ENCODE assay signal across 39 cellular contexts in genomic region chr17:59267776-59268175, GRCh38. TPM values are rescaled to one million over a fixed set of nuclear protein-coding genes. Genes with fewer than 3 reads are reported as not detected.
"Had no signal": no experiment of that assay in that cellular context is flagged by ENCODE, and none has a peak within 500 bp of the region (broad histone marks: within the 10 kb centered on the region; RNA-seq: fewer than 3 reads in every experiment).

No MANE protein-coding gene starts in this region.

- H3K4me3 Mint-ChIP-seq: activated naive CD4-positive, alpha-beta T cell treated with anti-CD3 and anti-CD28 coated beads for 36 hours; activated naive CD4-positive, alpha-beta T cell treated with anti-CD3 and anti-CD28 coated beads, Interleukin-2, amount 10 ng/mL, durations not matched to agents 7 days and 5 days; activated naive CD4-positive, alpha-beta T cell treated with anti-CD3 and anti-CD28 coated beads, Interleukin-2, amount 50 U/mL, for 24 hours; activated naive CD8-positive, alpha-beta T cell; activated naive CD8-positive, alpha-beta T cell treated with anti-CD3 and anti-CD28 coated beads for 36 hours; activated naive CD8-positive, alpha-beta T cell treated with anti-CD3 and anti-CD28 coated beads, Interleukin-2, amount 10 ng/mL, durations not matched to agents 7 days and 5 days; activated naive CD8-positive, alpha-beta T cell treated with anti-CD3 and anti-CD28 coated beads, Interleukin-2, amount 50 U/mL, for 24 hours; activated T-cell treated with anti-CD3 and anti-CD28 coated beads, Interleukin-2, amount 50 U/mL, for 24 hours; activated T-cell treated with anti-CD3 and anti-CD28 coated beads, Interleukin-2, amount 50 U/mL, for 4 hours; activated T-cell treated with anti-CD3 and anti-CD28 coated beads, Interleukin-2, amount 50 U/mL, for 72 hours; activated T-helper 1 cell treated with anti-CD3 and anti-CD28 coated beads, Interleukin-12 subunit alpha, Interleukin-12 subunit beta, Interleukin-2, Interleukin-4 antibody, amounts not matched to agents 30 ng/mL and 10 ng/mL and 1 ng/mL, durations not matched to agents 14 hours and 24 hours and 36 hours; activated T-helper 17 cell treated with anti-CD3 and anti-CD28 coated beads, Interleukin-2, amount 50 U/mL, for 72 hours; brain; central memory CD8-positive, alpha-beta T cell had no signal

- H3K4me1 ChIP-seq: adrenal gland, ascending aorta, body of pancreas, breast epithelium had no signal

- ATAC-seq: activated naive CD4-positive, alpha-beta T cell treated with anti-CD3 and anti-CD28 coated beads, Interleukin-2, amount 50 U/mL, for 72 hours; activated naive CD8-positive, alpha-beta T cell treated with anti-CD3 and anti-CD28 coated beads, Interleukin-2, amount 50 U/mL, for 24 hours; activated T-cell treated with anti-CD3 and anti-CD28 coated beads, Interleukin-2, amount 50 U/mL, for 4 hours; activated T-cell treated with anti-CD3 and anti-CD28 coated beads, Interleukin-2, amount 50 U/mL, for 72 hours; activated T-helper 17 cell treated with anti-CD3 and anti-CD28 coated beads, Interleukin-2, amount 50 U/mL, for 72 hours; body of pancreas had no signal

- H3K27ac Mint-ChIP-seq: activated naive CD4-positive, alpha-beta T cell treated with anti-CD3 and anti-CD28 coated beads for 36 hours; activated naive CD4-positive, alpha-beta T cell treated with anti-CD3 and anti-CD28 coated beads, Interleukin-2, amount 10 ng/mL, durations not matched to agents 7 days and 5 days; activated naive CD4-positive, alpha-beta T cell treated with anti-CD3 and anti-CD28 coated beads, Interleukin-2, amount 50 U/mL, for 24 hours; activated naive CD4-positive, alpha-beta T cell treated with anti-CD3 and anti-CD28 coated beads, Interleukin-2, amount 50 U/mL, for 72 hours; activated naive CD8-positive, alpha-beta T cell; activated naive CD8-positive, alpha-beta T cell treated with anti-CD3 and anti-CD28 coated beads for 36 hours; activated naive CD8-positive, alpha-beta T cell treated with anti-CD3 and anti-CD28 coated beads, Interleukin-2, amount 10 ng/mL, durations not matched to agents 7 days and 5 days; activated naive CD8-positive, alpha-beta T cell treated with anti-CD3 and anti-CD28 coated beads, Interleukin-2, amount 50 U/mL, for 24 hours; activated T-cell treated with anti-CD3 and anti-CD28 coated beads, Interleukin-2, amount 50 U/mL, for 24 hours; activated T-cell treated with anti-CD3 and anti-CD28 coated beads, Interleukin-2, amount 50 U/mL, for 72 hours; activated T-helper 1 cell treated with anti-CD3 and anti-CD28 coated beads, Interleukin-12 subunit alpha, Interleukin-12 subunit beta, Interleukin-2, Interleukin-4 antibody, amounts not matched to agents 30 ng/mL and 10 ng/mL and 1 ng/mL, durations not matched to agents 14 hours and 24 hours and 36 hours; activated T-helper 17 cell treated with anti-CD3 and anti-CD28 coated beads, Interleukin-2, amount 50 U/mL, for 72 hours; activated T-helper 2 cell treated with anti-CD3 and anti-CD28 coated beads, Interferon-gamma antibody, Interleukin-2, Interleukin-4, amounts not matched to agents 10 μg/mL and 5 μg/mL and 100 μg/mL, durations not matched to agents 14 hours and 24 hours and 36 hours; brain had no signal

- H3K36me3 ChIP-seq: adrenal gland, brain microvascular endothelial cell, breast epithelium had no signal

- FAIRE-seq: astrocyte, bronchial epithelial cell had no signal

- H3K9me3 Mint-ChIP-seq: activated naive CD4-positive, alpha-beta T cell treated with anti-CD3 and anti-CD28 coated beads for 36 hours; activated naive CD4-positive, alpha-beta T cell treated with anti-CD3 and anti-CD28 coated beads, Interleukin-2, amount 10 ng/mL, durations not matched to agents 7 days and 5 days; activated naive CD4-positive, alpha-beta T cell treated with anti-CD3 and anti-CD28 coated beads, Interleukin-2, amount 50 U/mL, for 24 hours; activated naive CD4-positive, alpha-beta T cell treated with anti-CD3 and anti-CD28 coated beads, Interleukin-2, amount 50 U/mL, for 72 hours; activated naive CD8-positive, alpha-beta T cell treated with anti-CD3 and anti-CD28 coated beads for 36 hours; activated naive CD8-positive, alpha-beta T cell treated with anti-CD3 and anti-CD28 coated beads, Interleukin-2, amount 10 ng/mL, durations not matched to agents 7 days and 5 days; activated naive CD8-positive, alpha-beta T cell treated with anti-CD3 and anti-CD28 coated beads, Interleukin-2, amount 50 U/mL, for 24 hours; activated T-cell treated with anti-CD3 and anti-CD28 coated beads, Interleukin-2, amount 50 U/mL, for 24 hours; activated T-cell treated with anti-CD3 and anti-CD28 coated beads, Interleukin-2, amount 50 U/mL, for 4 hours; activated T-cell treated with anti-CD3 and anti-CD28 coated beads, Interleukin-2, amount 50 U/mL, for 72 hours; activated T-helper 1 cell treated with anti-CD3 and anti-CD28 coated beads, Interleukin-12 subunit alpha, Interleukin-12 subunit beta, Interleukin-2, Interleukin-4 antibody, amounts not matched to agents 30 ng/mL and 10 ng/mL and 1 ng/mL, durations not matched to agents 14 hours and 24 hours and 36 hours; activated T-helper 17 cell treated with anti-CD3 and anti-CD28 coated beads, Interleukin-2, amount 50 U/mL, for 72 hours; activated T-helper 2 cell treated with anti-CD3 and anti-CD28 coated beads, Interferon-gamma antibody, Interleukin-2, Interleukin-4, amounts not matched to agents 10 μg/mL and 5 μg/mL and 100 μg/mL, durations not matched to agents 14 hours and 24 hours and 36 hours; brain; central memory CD8-positive, alpha-beta T cell had no signal

- H3K4me1 Mint-ChIP-seq: activated naive CD4-positive, alpha-beta T cell treated with anti-CD3 and anti-CD28 coated beads, Interleukin-2, amount 10 ng/mL, durations not matched to agents 7 days and 5 days; activated naive CD4-positive, alpha-beta T cell treated with anti-CD3 and anti-CD28 coated beads, Interleukin-2, amount 50 U/mL, for 24 hours; activated naive CD8-positive, alpha-beta T cell treated with anti-CD3 and anti-CD28 coated beads for 36 hours; activated naive CD8-positive, alpha-beta T cell treated with anti-CD3 and anti-CD28 coated beads, Interleukin-2, amount 10 ng/mL, durations not matched to agents 7 days and 5 days; activated naive CD8-positive, alpha-beta T cell treated with anti-CD3 and anti-CD28 coated beads, Interleukin-2, amount 50 U/mL, for 24 hours; activated T-helper 17 cell treated with anti-CD3 and anti-CD28 coated beads, Interleukin-2, amount 50 U/mL, for 72 hours; brain; central memory CD8-positive, alpha-beta T cell had no signal

- H3K27ac ChIP-seq: adrenal gland, ascending aorta, body of pancreas, brain microvascular endothelial cell, breast epithelium, cardiac muscle cell had no signal

- H3K36me3 Mint-ChIP-seq: activated naive CD4-positive, alpha-beta T cell treated with anti-CD3 and anti-CD28 coated beads, Interleukin-2, amount 10 ng/mL, durations not matched to agents 7 days and 5 days; activated naive CD4-positive, alpha-beta T cell treated with anti-CD3 and anti-CD28 coated beads, Interleukin-2, amount 50 U/mL, for 72 hours; activated naive CD8-positive, alpha-beta T cell treated with anti-CD3 and anti-CD28 coated beads, Interleukin-2, amount 10 ng/mL, durations not matched to agents 7 days and 5 days had no signal

- H3K9me3 ChIP-seq: adrenal gland, ascending aorta, body of pancreas, breast epithelium had no signal

- DNase-seq: activated effector memory CD4-positive, alpha-beta T cell treated with anti-CD3 and anti-CD28 coated beads, Interleukin-2, amount 50 U/mL, for 16 hours; activated effector memory CD4-positive, alpha-beta T cell treated with Interleukin-2 at 50 U/mL for 16 hours; activated gamma-delta T cell; activated gamma-delta T cell treated with Interleukin-2 at 50 U/mL for 16 hours; activated naive CD4-positive, alpha-beta T cell; activated naive CD4-positive, alpha-beta T cell treated with anti-CD3 and anti-CD28 coated beads for 36 hours; activated naive CD4-positive, alpha-beta T cell treated with anti-CD3 and anti-CD28 coated beads, Interleukin-2, amount 10 ng/mL, durations not matched to agents 7 days and 5 days; activated naive CD4-positive, alpha-beta T cell treated with anti-CD3 and anti-CD28 coated beads, Interleukin-2, amount 50 U/mL, for 16 hours; activated naive CD4-positive, alpha-beta T cell treated with Interleukin-2 at 50 U/mL for 16 hours; activated naive CD8-positive, alpha-beta T cell treated with anti-CD3 and anti-CD28 coated beads for 36 hours; activated naive CD8-positive, alpha-beta T cell treated with anti-CD3 and anti-CD28 coated beads, Interleukin-2, amount 10 ng/mL, durations not matched to agents 7 days and 5 days; activated naive CD8-positive, alpha-beta T cell treated with anti-CD3 and anti-CD28 coated beads, Interleukin-2, amount 50 U/mL, for 24 hours; activated T-cell treated with anti-CD3 and anti-CD28 coated beads, Interleukin-2, amount 50 U/mL, for 24 hours; activated T-cell treated with anti-CD3 and anti-CD28 coated beads, Interleukin-2, amount 50 U/mL, for 4 hours; activated T-cell treated with anti-CD3 and anti-CD28 coated beads, Interleukin-2, amount 50 U/mL, for 48 hours; activated T-cell treated with anti-CD3 and anti-CD28 coated beads, Interleukin-2, amount 50 U/mL, for 72 hours; amniotic stem cell; amygdala; anterior cingulate cortex; aorta; body of pancreas; brain microvascular endothelial cell; caudate nucleus; central memory CD4-positive, alpha-beta T cell; cerebellar nuclear complex had no signal

- H3K27me3 Mint-ChIP-seq: activated naive CD4-positive, alpha-beta T cell treated with anti-CD3 and anti-CD28 coated beads, Interleukin-2, amount 10 ng/mL, durations not matched to agents 7 days and 5 days; activated naive CD4-positive, alpha-beta T cell treated with anti-CD3 and anti-CD28 coated beads, Interleukin-2, amount 50 U/mL, for 24 hours; activated naive CD8-positive, alpha-beta T cell; activated naive CD8-positive, alpha-beta T cell treated with anti-CD3 and anti-CD28 coated beads for 36 hours; activated naive CD8-positive, alpha-beta T cell treated with anti-CD3 and anti-CD28 coated beads, Interleukin-2, amount 10 ng/mL, durations not matched to agents 7 days and 5 days; activated naive CD8-positive, alpha-beta T cell treated with anti-CD3 and anti-CD28 coated beads, Interleukin-2, amount 50 U/mL, for 24 hours; activated T-cell treated with anti-CD3 and anti-CD28 coated beads, Interleukin-2, amount 50 U/mL, for 24 hours; activated T-helper 17 cell treated with anti-CD3 and anti-CD28 coated beads, Interleukin-2, amount 50 U/mL, for 72 hours; brain; central memory CD8-positive, alpha-beta T cell had no signal

- H3K27me3 ChIP-seq: adrenal gland, ascending aorta, body of pancreas, brain microvascular endothelial cell, breast epithelium, cardiac muscle cell had no signal

- H3K4me3 ChIP-seq: adrenal gland, ascending aorta, body of pancreas, breast epithelium, cardiac muscle cell had no signal

RNA-seq across cellular contexts. Expression of gene GDPD1, which starts 47.5 kb away (rescaled TPM):
- total RNA-seq: ascending aorta had no signal
